ENCODE assay signal across 20 cellular contexts in genomic region chr6:37096025-37096424, GRCh38.
DNase-seq lines count a peak whose midpoint lies in the region; ATAC-seq, FAIRE-seq and TF ChIP-seq lines count a peak whose summit lies in the region.
"Had no signal": no experiment of that assay in that cellular context is flagged by ENCODE, and none has a peak within 500 bp of the region (broad histone marks: within the 10 kb centered on the region; RNA-seq: fewer than 3 reads in every experiment).

No MANE protein-coding gene starts in this region.

- POLR2A ChIA-PET in K562 (lab: Yijun Ruan, JAX) = interaction anchor here (0.6 to 1.5 kb wide), 8 partner anchors 10 to 28 kb away, joined by 3 to 8 read pairs (median 4); no protein-coding TSS in a partner anchor

- no peak for TF ChIP-seq POLR2A in K562 (conservative IDR thresholded peaks at IDR 0.05)
- no peak for TF ChIP-seq POLR2A in suprapubic skin (IDR thresholded peaks at IDR 0.05)

- DNase-seq in K562 (ENCODE audit: extremely low read depth in 1 of 4, low spot score in 3 of 4) (no peak), kidney (no peak), neuronal stem cell (ENCODE audit: low spot score) (no peak), suprapubic skin (ENCODE audit: low spot score in 2 of 2) (no peak), occipital lobe (lab: John Stamatoyannopoulos, UW) (no peak), left ventricle myocardium inferior (no peak), midbrain (lab: John Stamatoyannopoulos, UW) (no peak)
- DNase-seq: BE2C; CD4-positive, alpha-beta memory T cell; DND-41; GDM1; GOT3; HFFc6; IMR-90; NCI-H1436; NCI-H2029 treated with DMSO at 0.1 percent for 48 hours; NCI-H510A; SHP77 had no signal

- H3K14ac ChIP-seq in neuronal stem cell (ENCODE audit: low read length) = no peak overlapping the region

- H2BK120ac ChIP-seq in neuronal stem cell (ENCODE audit: low read depth, low read length) = no peak overlapping the region

- TF ChIP-seq EP300 in K562 (IDR thresholded peaks at IDR 0.05; ENCODE audit: low read length) (no peak), suprapubic skin (IDR thresholded peaks at IDR 0.05) (no peak)

- no peaks in the 10 kb centered on the region for H3K9me1 ChIP-seq in K562 (ENCODE audit: control insufficient read depth, insufficient read depth, low read length)

- H3K9me3 ChIP-seq in K562 (replicated peaks; ENCODE audit: control insufficient read depth, insufficient read depth, low read depth, low read length) (no peaks in the 10 kb centered on the region), kidney (ENCODE audit: control insufficient read depth in 1 of 2, low read length in 2 of 2) (no peaks in the 10 kb centered on the region), neuronal stem cell (replicated peaks in 1 of 2; ENCODE audit: control insufficient read depth in 2 of 2, insufficient read depth in 1 of 2, low read depth in 1 of 2, low read length in 2 of 2) (no peaks in the 10 kb centered on the region), suprapubic skin (no peaks in the 10 kb centered on the region), left ventricle myocardium inferior (replicated peaks) (no peaks in the 10 kb centered on the region)
- H3K9me3 ChIP-seq: BE2C had no signal

- no peaks in the 10 kb centered on the region for H3K79me2 ChIP-seq in K562 (ENCODE audit: control insufficient read depth, insufficient read depth, low read length)

- H3K9ac ChIP-seq in K562 (ENCODE audit: insufficient read depth in 1 of 2, low read depth in 2 of 2, low read length in 2 of 2) (peak overlapping the region in 1 of 2 experiments; percentile 28; a peak in 1 of 4 replicates), kidney (ENCODE audit: low read length in 2 of 2) (no peak overlapping the region), neuronal stem cell (ENCODE audit: low read depth, low read length, poor library complexity) (no peak overlapping the region)

- TF ChIP-seq CTCF in K562 (IDR thresholded peaks at IDR 0.05 in 2 of 3, conservative IDR thresholded peaks at IDR 0.05 in 1 of 3; ENCODE audit: insufficient read depth in 2 of 3, low read depth in 1 of 3, low read length in 3 of 3) = no peak
- no peak for TF ChIP-seq CTCF in kidney (IDR thresholded peaks at IDR 0.05; ENCODE audit: borderline replicate concordance, extremely low read depth, insufficient read depth)
- TF ChIP-seq CTCF in suprapubic skin (IDR thresholded peaks at IDR 0.05) = no peak
- no peak for TF ChIP-seq CTCF in left ventricle myocardium inferior (IDR thresholded peaks at IDR 0.05; ENCODE audit: borderline replicate concordance)

- H2BK15ac ChIP-seq in neuronal stem cell (ENCODE audit: low read length) = no peak overlapping the region

- H2BK12ac ChIP-seq in neuronal stem cell (ENCODE audit: low read length) = no peak overlapping the region

- no TSS peak for BruUV-seq in K562 (replicated peaks; lab: Mats Ljungman, UMichigan)

- intact Hi-C loops in K562 (cut with micrococcal nuclease) (no loop called here), kidney (cut with DNase I) (no loop called here), left ventricle myocardium inferior (cut with micrococcal nuclease) (no loop called here)

- H3K36me3 ChIP-seq in K562 (ENCODE audit: control insufficient read depth, insufficient read depth, low read length) = no peaks in the 10 kb centered on the region
- H3K36me3 ChIP-seq in kidney (ENCODE audit: control insufficient read depth in 1 of 2, insufficient read depth in 2 of 2, low read length in 2 of 2) = no peaks in the 10 kb centered on the region
- no peaks in the 10 kb centered on the region for H3K36me3 ChIP-seq in neuronal stem cell (replicated peaks in 1 of 2; ENCODE audit: control insufficient read depth in 2 of 2, insufficient read depth in 2 of 2, low read length in 2 of 2)
- no peaks in the 10 kb centered on the region for H3K36me3 ChIP-seq in suprapubic skin
- H3K36me3 ChIP-seq in left ventricle myocardium inferior = no peaks in the 10 kb centered on the region
- H3K36me3 ChIP-seq: BE2C had no signal

- H3K18ac ChIP-seq in neuronal stem cell (ENCODE audit: low read length) = no peak overlapping the region

- no peak overlapping the region for H2BK5ac ChIP-seq in neuronal stem cell (ENCODE audit: low read length)

- 13% methylated on average over 1 of the region's 1 CpG for WGBS in K562 (ENCODE audit: insufficient coverage, low coverage, missing lambda C conversion rate)
- no CpG with 5 or more reads among the region's 1 CpG for WGBS in neuronal stem cell (ENCODE audit: extremely low coverage in 2 of 2, insufficient read length in 2 of 2, insufficient replicate concordance in 1 of 2), 2 donors
- 50% methylated on average over 1 of the region's 1 CpG for WGBS in suprapubic skin

- no peak overlapping the region for H4K8ac ChIP-seq in neuronal stem cell (ENCODE audit: low read depth, low read length)

- in situ Hi-C loops in K562 (cut with MboI) = no loop called here

- H2AFZ ChIP-seq in K562 (ENCODE audit: low read depth, low read length) (peak overlapping the region; percentile 3; the same call in 1 of the 2 replicates), neuronal stem cell (ENCODE audit: low read length) (peak overlapping the region; percentile 12)

- no peak overlapping the region for H4K91ac ChIP-seq in neuronal stem cell (ENCODE audit: low read depth, low read length, poor library complexity)

- H3K27me3 ChIP-seq in K562 (ENCODE audit: control insufficient read depth in 2 of 2, insufficient read depth in 2 of 2, low read length in 2 of 2) = no peaks in the 10 kb centered on the region
- H3K27me3 ChIP-seq in neuronal stem cell (ENCODE audit: control insufficient read depth in 3 of 3, insufficient read depth in 3 of 3, low read depth in 1 of 3, low read length in 3 of 3) = peaks cover 0 to 2% (median 0%) of the 10 kb centered on the region in 3 experiments
- H3K27me3 ChIP-seq in suprapubic skin = no peaks in the 10 kb centered on the region
- no peaks in the 10 kb centered on the region for H3K27me3 ChIP-seq in left ventricle myocardium inferior (ENCODE audit: low read depth)
- H3K27me3 ChIP-seq: BE2C had no signal

- FAIRE-seq in K562 (lab: Jason Lieb, UNC) (no peak), kidney (lab: Jason Lieb, UNC) (no peak)
- FAIRE-seq: RCC 7860 had no signal

- H3K27ac ChIP-seq in K562 (ENCODE audit: extremely low read depth, low read depth, low read length) (no peak overlapping the region), kidney (ENCODE audit: low read depth in 2 of 2, low read length in 2 of 2) (peak overlapping the region; percentile 45 to 52), neuronal stem cell (replicated peaks; ENCODE audit: low read length) (no peak overlapping the region), suprapubic skin (peak overlapping the region; percentile 51), left ventricle myocardium inferior (replicated peaks) (no peak overlapping the region)

- H3K4me2 ChIP-seq in K562 (ENCODE audit: insufficient read depth, low read length) (no peak overlapping the region), neuronal stem cell (ENCODE audit: insufficient read depth, low read length, poor library complexity, severe bottlenecking) (no peak overlapping the region)

- no peaks in the 10 kb centered on the region for H4K20me1 ChIP-seq in K562 (replicated peaks; ENCODE audit: control insufficient read depth, insufficient read depth, low read length)

- ATAC-seq in K562 (no peak), HG02678 (IDR thresholded peaks at IDR 0.05; ENCODE audit: unreplicated experiment) (no peak)

- no peak overlapping the region for H3K4ac ChIP-seq in neuronal stem cell (ENCODE audit: low read length)

- H3K4me3 ChIP-seq in K562 (no peak overlapping the region), kidney (ENCODE audit: low read length in 2 of 2) (no peak overlapping the region), neuronal stem cell (ENCODE audit: low read length in 2 of 2) (no peak overlapping the region), suprapubic skin (no peak overlapping the region), left ventricle myocardium inferior (no peak overlapping the region)

- CTCF ChIA-PET in K562 (lab: Yijun Ruan, JAX; ENCODE audit: low intra/inter-chr PET ratio) = no interaction called here

- H3K4me1 ChIP-seq in K562 (replicated peaks in 1 of 2; ENCODE audit: control insufficient read depth in 2 of 2, insufficient read depth in 2 of 2, low read length in 2 of 2) (peaks cover 6 to 11% of the 10 kb centered on the region in 2 experiments; a peak in 4 of 5 replicates), kidney (ENCODE audit: control insufficient read depth in 1 of 2, insufficient read depth in 1 of 2, low read depth in 1 of 2, low read length in 2 of 2) (peaks cover 14 to 16% of the 10 kb centered on the region in 2 donors), neuronal stem cell (ENCODE audit: control insufficient read depth in 2 of 2, insufficient read depth in 1 of 2, low read depth in 1 of 2, low read length in 2 of 2) (peaks cover 1 to 3% of the 10 kb centered on the region in 2 donors), suprapubic skin (peaks cover 45% of the 10 kb centered on the region), left ventricle myocardium inferior (no peaks in the 10 kb centered on the region)

- no peak overlapping the region for H3K23ac ChIP-seq in neuronal stem cell (ENCODE audit: low read depth, low read length, poor library complexity)

- no peak overlapping the region for H2AK5ac ChIP-seq in neuronal stem cell (ENCODE audit: low read depth, low read length)

- no peak for TF ChIP-seq RAD21 in K562 (CRISPR knock-in tag; conservative IDR thresholded peaks at IDR 0.05 in 1 of 2, IDR thresholded peaks at IDR 0.05 in 1 of 2)

- no peaks in the 10 kb centered on the region for H3K79me1 ChIP-seq in neuronal stem cell (ENCODE audit: low read depth, low read length)

TF ChIP-seq in K562, 482 proteins besides CTCF, POLR2A, EP300 and RAD21 (continues in another document):
- TF ChIP-seq ATF1 (CRISPR knock-in tag; IDR thresholded peaks at IDR 0.05) = no peak
- no peak for TF ChIP-seq ATF1 (tag; IDR thresholded peaks at IDR 0.05)
- TF ChIP-seq PATZ1 (CRISPR knock-in tag; IDR thresholded peaks at IDR 0.05; ENCODE audit: borderline replicate concordance) = no peak

Comparison
In these comparisons a context has a peak if more than half of its experiments do, and no peak if none do; other contexts are left out.
1. H3K27ac ChIP-seq: peak in kidney (2 of 2) and suprapubic skin (single experiment); none in K562 (single experiment), neuronal stem cell (single experiment) and left ventricle myocardium inferior (single experiment).